19 cellular contexts compared by ENCODE assay signal in the genomic region with DNA sequence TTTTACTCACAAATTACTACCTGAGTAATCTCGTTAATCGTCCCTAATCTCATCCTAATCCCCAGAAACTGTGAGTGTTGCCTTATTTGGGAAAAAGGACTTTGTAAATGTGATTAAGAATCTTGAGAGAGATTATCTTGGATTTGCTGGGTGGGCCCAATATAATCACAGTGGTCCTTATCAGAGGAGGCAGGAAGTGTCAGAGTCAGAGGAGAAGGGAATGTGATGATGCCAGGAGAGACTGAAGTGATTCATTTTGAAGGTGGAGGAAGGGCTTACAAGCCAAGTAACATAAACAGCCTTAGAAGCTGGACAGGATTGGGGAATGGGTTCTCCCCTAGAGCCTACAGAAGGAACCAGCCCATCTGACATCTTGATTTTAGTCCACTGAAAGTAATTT. TPM values are rescaled to one million over a fixed set of nuclear protein-coding genes. Genes with fewer than 3 reads are reported as not detected.
DNase-seq lines count a peak whose midpoint lies in the region; FAIRE-seq and TF ChIP-seq lines count a peak whose summit lies in the region.
"Had no signal": no experiment of that assay in that cellular context is flagged by ENCODE, and none has a peak within 500 bp of the region (broad histone marks: within the 10 kb centered on the region; RNA-seq: fewer than 3 reads in every experiment).

No MANE protein-coding gene starts in this region.

- TF ChIP-seq CTCF in D721Med (IDR thresholded peaks at IDR 0.05; ENCODE audit: insufficient read depth, missing control alignments) (no peak), bronchial epithelial cell (IDR thresholded peaks at IDR 0.05; ENCODE audit: insufficient read depth, low read length, severe bottlenecking) (no peak)

- no peak overlapping the region for H3K9ac ChIP-seq in GM23248
- H3K9ac ChIP-seq: BLaER1 had no signal

- no peaks in the 10 kb centered on the region for H4K20me1 ChIP-seq in GM23248 (ENCODE audit: insufficient read depth)
- H4K20me1 ChIP-seq: BLaER1 had no signal

- H3F3A ChIP-seq in GM23248 (ENCODE audit: insufficient read depth), result no peaks in the 10 kb centered on the region

- in situ Hi-C loops in GM23248 (cut with MboI), result no loop called here

- peaks cover 20% of the 10 kb centered on the region for H3K27me3 ChIP-seq in bronchial epithelial cell (ENCODE audit: control insufficient read depth, insufficient read depth, low read length)
- peaks cover 87% of the 10 kb centered on the region for H3K27me3 ChIP-seq in GM23248 (replicated peaks; ENCODE audit: insufficient read depth)

- 88 to 93% methylated on average over 2 of the region's 2 CpGs for WGBS in GM23248 (ENCODE audit: low coverage in 1 of 2, low lambda C conversion rate in 2 of 2, missing lambda C conversion rate in 2 of 2), 2 experiments

- H3K4me1 ChIP-seq in GM23248 (ENCODE audit: insufficient read depth), result no peaks in the 10 kb centered on the region
- H3K4me1 ChIP-seq: BLaER1 had no signal

- H3K27ac ChIP-seq in GM23248, result no peak overlapping the region
- H3K27ac ChIP-seq: 22Rv1, BLaER1 had no signal

- no peaks in the 10 kb centered on the region for H3K9me2 ChIP-seq in GM23248 (ENCODE audit: insufficient read depth)

- H3K4me2 ChIP-seq in GM23248 (ENCODE audit: unreplicated experiment), result no peak overlapping the region
- H3K4me2 ChIP-seq: BLaER1 had no signal

- H3K79me2 ChIP-seq in GM23248 (ENCODE audit: insufficient read depth), result no peaks in the 10 kb centered on the region

- no peak overlapping the region for H2AFZ ChIP-seq in GM23248

- FAIRE-seq in D721Med (lab: Jason Lieb, UNC), result peak; percentile 48
- no peak for FAIRE-seq in bronchial epithelial cell (lab: Jason Lieb, UNC)
- FAIRE-seq: G401.6, GM12891, H1, HepG2, HTR-8/SVneo had no signal

- no peaks in the 10 kb centered on the region for H3K36me3 ChIP-seq in bronchial epithelial cell (ENCODE audit: control insufficient read depth, insufficient read depth, low read length)
- no peaks in the 10 kb centered on the region for H3K36me3 ChIP-seq in GM23248 (ENCODE audit: low read depth)
- H3K36me3 ChIP-seq: BLaER1, HAP-1 had no signal

- no peak overlapping the region for H3K4me3 ChIP-seq in bronchial epithelial cell (ENCODE audit: low read depth, low read length)
- no peak overlapping the region for H3K4me3 ChIP-seq in GM23248
- H3K4me3 ChIP-seq: BLaER1, HAP-1 had no signal

- DNase-seq in D721Med (ENCODE audit: insufficient read length, low spot score), result no peak
- peak; percentile 91 for DNase-seq in NCI-H82 (lab: John Stamatoyannopoulos, UW)
- DNase-seq in bronchial epithelial cell (ENCODE audit: low read depth), result peak; percentile 13
- DNase-seq in iris pigment epithelial cell (ENCODE audit: low read depth), result peak; percentile 12
- no peak for DNase-seq in GM23248
- no peak for DNase-seq in NCI-H1092 treated with DMSO at 0.1 percent for 48 hours (lab: John Stamatoyannopoulos, UW)
- DNase-seq in NCI-H510A (lab: John Stamatoyannopoulos, UW), result no peak
- DNase-seq: AML-193, DMS 273 treated with DMSO at 0.1 percent for 48 hours, DMS79, EL had no signal

- no peaks in the 10 kb centered on the region for H3K9me3 ChIP-seq in GM23248 (ENCODE audit: low read depth)
- H3K9me3 ChIP-seq: BLaER1, HAP-1 had no signal

RNA-seq across cellular contexts. Expression of gene RPP21, which starts 16.7 kb away (rescaled TPM):
- 29.0 and 45.2 TPM in 2 replicates for total RNA-seq in bronchial epithelial cell
- 40.2 and 45.8 TPM in 2 replicates for total RNA-seq in GM23248 (2014; rRNA removed; shearing (Covaris generic))
- polyA plus RNA-seq in GM23248 (2016; fragmentation: Nextera tagmentation; extraction: Ambion mirVana), result 63.4 and 67.2 TPM in 2 replicates

RNA-seq across cellular contexts. Expression of gene TRIM39, which starts 34.9 kb away (rescaled TPM):
- 8.4 and 11.1 TPM in 2 replicates for total RNA-seq in bronchial epithelial cell
- total RNA-seq in GM23248 (2014; rRNA removed; shearing (Covaris generic)), result 9.6 and 29.1 TPM in 2 replicates
- polyA plus RNA-seq in GM23248 (2016; fragmentation: Nextera tagmentation; extraction: Ambion mirVana), result 9.3 and 9.7 TPM in 2 replicates

Comparison
In these comparisons a context has a peak if more than half of its experiments do, and no peak if none do; other contexts are left out.
1. DNase-seq: peak in NCI-H82 (single experiment), bronchial epithelial cell (single experiment) and iris pigment epithelial cell (single experiment); none in D721Med (single experiment), GM23248 (single experiment), NCI-H1092 treated with DMSO at 0.1 percent for 48 hours (single experiment) and NCI-H510A (single experiment).